Comparison of ENCODE assay signal across 19 cellular contexts in genomic region chr22:37565830-37566229, GRCh38. TPM values are rescaled to one million over a fixed set of nuclear protein-coding genes. Genes with fewer than 3 reads are reported as not detected.
A peak's percentile ranks its signal among the peaks of the same experiment; 100 is the strongest.
DNase-seq lines count a peak whose midpoint lies in the region; ATAC-seq, FAIRE-seq and TF ChIP-seq lines count a peak whose summit lies in the region.
"Had no signal": no experiment of that assay in that cellular context is flagged by ENCODE, and none has a peak within 500 bp of the region (broad histone marks: within the 10 kb centered on the region; RNA-seq: fewer than 3 reads in every experiment).

No MANE protein-coding gene starts in this region.

- no peak for FAIRE-seq in HepG2 (lab: Jason Lieb, UNC)
- FAIRE-seq: endometrium, K562, small intestine had no signal

- H3K4me2 ChIP-seq in HepG2 (ENCODE audit: low read depth, low read length), result no peak overlapping the region
- H3K4me2 ChIP-seq in neuronal stem cell (ENCODE audit: insufficient read depth, low read length, poor library complexity, severe bottlenecking), result no peak overlapping the region

- DNase-seq in HepG2 (ENCODE audit: low spot score) (no peak), coronary artery (ENCODE audit: low spot score) (no peak), neuronal stem cell (ENCODE audit: low spot score) (no peak), vagina (ENCODE audit: extremely low spot score in 2 of 2) (no peak), iPS-NIHi11 (ENCODE audit: low spot score) (no peak), NCI-H2171 treated with DMSO at 0.1 percent for 48 hours (lab: John Stamatoyannopoulos, UW) (no peak)
- DNase-seq: kidney glomerular epithelial cell, NCI-H146, OCI-M1, small intestine, SW 1271 had no signal

- H3K4me1 ChIP-seq in liver (ENCODE audit: control insufficient read depth in 4 of 4, insufficient read depth in 4 of 4, low read length in 3 of 4), result peaks cover 34 to 87% (median 77%) of the 10 kb centered on the region in 4 donors
- peaks cover 90% of the 10 kb centered on the region for H3K4me1 ChIP-seq in HepG2 (ENCODE audit: insufficient read depth, low read length)
- H3K4me1 ChIP-seq in neuronal stem cell (ENCODE audit: control insufficient read depth in 2 of 2, insufficient read depth in 1 of 2, low read depth in 1 of 2, low read length in 2 of 2), result peaks cover 13 to 21% of the 10 kb centered on the region in 2 donors
- H3K4me1 ChIP-seq in vagina, result peaks cover 97% of the 10 kb centered on the region

- H2AFZ ChIP-seq in HepG2 (ENCODE audit: low read length) (no peak overlapping the region), neuronal stem cell (ENCODE audit: low read length) (no peak overlapping the region)

- no peak overlapping the region for H2BK5ac ChIP-seq in neuronal stem cell (ENCODE audit: low read length)

- no peak overlapping the region for H3K9ac ChIP-seq in liver (ENCODE audit: low read depth in 1 of 2, low read length in 2 of 2)
- H3K9ac ChIP-seq in HepG2 (ENCODE audit: insufficient read depth, low read depth, low read length), result no peak overlapping the region
- H3K9ac ChIP-seq in neuronal stem cell (ENCODE audit: low read depth, low read length, poor library complexity), result no peak overlapping the region

- H4K8ac ChIP-seq in neuronal stem cell (ENCODE audit: low read depth, low read length), result no peak overlapping the region

- H3K23ac ChIP-seq in neuronal stem cell (ENCODE audit: low read depth, low read length, poor library complexity), result peak overlapping the region; percentile 47

- POLR2A ChIA-PET in HepG2 (lab: Yijun Ruan, JAX), result interaction anchor here (0.6 to 17.5 kb wide), 7 partner anchors 9 to 44 kb away, joined by 3 to 976 read pairs (median 3); no protein-coding TSS in a partner anchor

- no peak for TF ChIP-seq EP300 in HepG2 (IDR thresholded peaks at IDR 0.05; ENCODE audit: low read depth in 2 of 2, low read length in 2 of 2)
- TF ChIP-seq EP300 in HepG2 (CRISPR knock-in tag; IDR thresholded peaks at IDR 0.05; ENCODE audit: borderline replicate concordance), result no peak

- CTCF ChIA-PET in HepG2 (lab: Yijun Ruan, JAX; ENCODE audit: low intra/inter-chr PET ratio, low total read pairs), result interaction anchor here (2.5 to 5.4 kb wide), 2 partner anchors 21 to 26 kb away, joined by 24 to 66 read pairs; no protein-coding TSS in a partner anchor

- 54% methylated on average over 17 of the region's 17 CpGs for WGBS in liver
- WGBS in HepG2 (ENCODE audit: low lambda C conversion rate), result 97% methylated on average over 17 of the region's 17 CpGs
- no CpG with 5 or more reads among the region's 17 CpGs for WGBS in neuronal stem cell (ENCODE audit: extremely low coverage in 2 of 2, insufficient read length in 2 of 2, insufficient replicate concordance in 1 of 2), 2 donors

- no peaks in the 10 kb centered on the region for H3K27me3 ChIP-seq in liver (ENCODE audit: control insufficient read depth in 4 of 4, insufficient read depth in 4 of 4, low read length in 3 of 4)
- no peaks in the 10 kb centered on the region; a peak in 1 of 5 replicates for H3K27me3 ChIP-seq in HepG2 (ENCODE audit: control insufficient read depth in 1 of 2, insufficient read depth in 2 of 2, low read length in 2 of 2)
- peaks cover 0 to 11% (median 0%) of the 10 kb centered on the region in 3 experiments for H3K27me3 ChIP-seq in neuronal stem cell (ENCODE audit: control insufficient read depth in 3 of 3, insufficient read depth in 3 of 3, low read depth in 1 of 3, low read length in 3 of 3)
- no peaks in the 10 kb centered on the region for H3K27me3 ChIP-seq in vagina

- no peak overlapping the region for H3K4ac ChIP-seq in neuronal stem cell (ENCODE audit: low read length)

- H3K18ac ChIP-seq in neuronal stem cell (ENCODE audit: low read length), result no peak overlapping the region

- no peak overlapping the region for H4K91ac ChIP-seq in neuronal stem cell (ENCODE audit: low read depth, low read length, poor library complexity)

- intact Hi-C loops in HepG2 (cut with micrococcal nuclease; ENCODE audit: unreplicated experiment), result no loop called here
- intact Hi-C loops in vagina (cut with DNase I), result no loop called here

- peaks cover 56% of the 10 kb centered on the region for H3K79me2 ChIP-seq in HepG2 (ENCODE audit: insufficient read depth, low read length)

- H3K36me3 ChIP-seq in liver (ENCODE audit: control insufficient read depth in 4 of 4, insufficient read depth in 3 of 4, low read depth in 1 of 4, low read length in 3 of 4), result peaks cover 3 to 14% (median 7%) of the 10 kb centered on the region in 4 donors
- H3K36me3 ChIP-seq in HepG2 (replicated peaks in 1 of 2; ENCODE audit: control insufficient read depth in 1 of 2, insufficient read depth in 2 of 2, low read length in 2 of 2), result peaks cover 12 to 34% of the 10 kb centered on the region in 2 experiments
- peaks cover 5 to 58% of the 10 kb centered on the region in 2 donors for H3K36me3 ChIP-seq in neuronal stem cell (replicated peaks in 1 of 2; ENCODE audit: control insufficient read depth in 2 of 2, insufficient read depth in 2 of 2, low read length in 2 of 2)
- peaks cover 0 to 34% of the 10 kb centered on the region in 2 donors for H3K36me3 ChIP-seq in vagina

- H2BK120ac ChIP-seq in neuronal stem cell (ENCODE audit: low read depth, low read length), result no peak overlapping the region

- no peak overlapping the region for H2BK15ac ChIP-seq in neuronal stem cell (ENCODE audit: low read length)

- no peak overlapping the region for H2AK5ac ChIP-seq in neuronal stem cell (ENCODE audit: low read depth, low read length)

- no peak for TF ChIP-seq CTCF in liver (IDR thresholded peaks at IDR 0.05; ENCODE audit: low read depth, low read length, missing input control)
- no peak for TF ChIP-seq CTCF in HepG2 (CRISPR knock-in tag; IDR thresholded peaks at IDR 0.05)
- TF ChIP-seq CTCF in coronary artery (IDR thresholded peaks at IDR 0.05), result no peak
- TF ChIP-seq CTCF in vagina (IDR thresholded peaks at IDR 0.05), result no peak

- in situ Hi-C loops in HepG2 (cut with HindIII; ENCODE audit: extremely low pct_ligation_motif_present, low pct_unique_long_range_greater_than_20kb), result no loop called here

- H3K14ac ChIP-seq in neuronal stem cell (ENCODE audit: low read length), result no peak overlapping the region

- peaks cover 7% of the 10 kb centered on the region for H3K79me1 ChIP-seq in neuronal stem cell (ENCODE audit: low read depth, low read length)

- H4K20me1 ChIP-seq in HepG2 (ENCODE audit: insufficient read depth, low read length), result peaks cover 42% of the 10 kb centered on the region

- TF ChIP-seq POLR2A in HepG2 (IDR thresholded peaks at IDR 0.05; ENCODE audit: insufficient read depth in 1 of 2, low read depth in 2 of 2, low read length in 2 of 2) (no peak), vagina (IDR thresholded peaks at IDR 0.05) (no peak)

- TF ChIP-seq RAD21 in liver (IDR thresholded peaks at IDR 0.05) (no peak), HepG2 (CRISPR knock-in tag; IDR thresholded peaks at IDR 0.05) (no peak)

- peak overlapping the region; percentile 56 to 74 for H3K27ac ChIP-seq in liver (ENCODE audit: low read depth in 1 of 2, low read length in 2 of 2)
- no peak overlapping the region for H3K27ac ChIP-seq in HepG2 (ENCODE audit: extremely low read length, insufficient read depth, low read length)
- H3K27ac ChIP-seq in coronary artery, result peak overlapping the region; percentile 65 to 85
- no peak overlapping the region for H3K27ac ChIP-seq in neuronal stem cell (replicated peaks; ENCODE audit: low read length)
- H3K27ac ChIP-seq in vagina, result peak overlapping the region; percentile 77

- no TSS peak for BruUV-seq in HepG2 (replicated peaks; lab: Mats Ljungman, UMichigan)

- H2BK12ac ChIP-seq in neuronal stem cell (ENCODE audit: low read length), result no peak overlapping the region

- H3K4me3 ChIP-seq in liver (ENCODE audit: low read depth in 1 of 3, low read length in 3 of 3) (no peak overlapping the region), HepG2 (replicated peaks in 1 of 3; ENCODE audit: insufficient read depth in 1 of 3, low read depth in 2 of 3, low read length in 3 of 3) (no peak overlapping the region), coronary artery (peak overlapping the region; percentile 33), neuronal stem cell (ENCODE audit: low read length in 2 of 2) (no peak overlapping the region), vagina (no peak overlapping the region)
- H3K4me3 ChIP-seq: K562 had no signal

- H3K9me3 ChIP-seq in liver (ENCODE audit: control insufficient read depth in 4 of 4, low read length in 3 of 4) (no peaks in the 10 kb centered on the region), HepG2 (ENCODE audit: low read length) (no peaks in the 10 kb centered on the region), neuronal stem cell (replicated peaks in 1 of 2; ENCODE audit: control insufficient read depth in 2 of 2, insufficient read depth in 1 of 2, low read depth in 1 of 2, low read length in 2 of 2) (no peaks in the 10 kb centered on the region), vagina (no peaks in the 10 kb centered on the region)

- ATAC-seq in HepG2 (no peak), HG02938 (IDR thresholded peaks at IDR 0.05; ENCODE audit: unreplicated experiment) (no peak)
- ATAC-seq: K562 had no signal

RNA-seq across cellular contexts. Expression of gene CDC42EP1, which starts 5.5 kb away (rescaled TPM):
- total RNA-seq in liver, result 10 to 100 TPM; 10.2 to 18.8 TPM
- 10 to 100 TPM; 43.6 to 66.6 TPM for polyA plus RNA-seq in liver
- total RNA-seq in HepG2 (2016; rRNA removed; fragmentation: Illumina TruSeq; extraction: Trizol), result 25.4 and 29.5 TPM in 2 replicates
- total RNA-seq in HepG2 (2016; cell fraction: cytosol; rRNA removed; fragmentation: Illumina TruSeq; extraction: Trizol; ENCODE audit: low read depth), result 19.5 and 29.1 TPM in 2 replicates
- 20.9 and 29.7 TPM in 2 replicates for total RNA-seq in HepG2 (2016; cell fraction: insoluble cytoplasmic fraction; rRNA removed; fragmentation: Illumina TruSeq; extraction: Trizol)
- 44.9 and 63.7 TPM in 2 replicates for total RNA-seq in HepG2 (2016; cell fraction: membrane; rRNA removed; fragmentation: Illumina TruSeq; extraction: Trizol)
- total RNA-seq in HepG2 (2016; cell fraction: nucleus; rRNA removed; fragmentation: Illumina TruSeq; extraction: Trizol), result 15.7 and 18.6 TPM in 2 replicates
- polyA plus RNA-seq in HepG2 (2011; rRNA removed), result 17.1 and 26.7 TPM in 2 replicates
- 13.8 and 17.6 TPM in 2 replicates for polyA plus RNA-seq in HepG2 (2011; cell fraction: cytosol; rRNA removed)
- 37.8 and 38.3 TPM in 2 replicates for polyA plus RNA-seq in HepG2 (2011; cell fraction: nucleus; rRNA removed)
- polyA plus RNA-seq in HepG2 (2012), result 45.1 and 72.3 TPM in 2 replicates
- 49.0 and 73.1 TPM in 2 replicates for polyA plus RNA-seq in HepG2 (2016; cell fraction: cytosol; fragmentation: Illumina TruSeq; extraction: Trizol; ENCODE audit: low read depth)
- polyA plus RNA-seq in HepG2 (2016; cell fraction: insoluble cytoplasmic fraction; fragmentation: Illumina TruSeq; extraction: Trizol; ENCODE audit: low read depth), result 53.9 and 76.0 TPM in 2 replicates
- 99.7 and 119 TPM in 2 replicates for polyA plus RNA-seq in HepG2 (2016; cell fraction: membrane; fragmentation: Illumina TruSeq; extraction: Trizol; ENCODE audit: low read depth)
- 54.3 and 56.0 TPM in 2 replicates for polyA plus RNA-seq in HepG2 (2016; cell fraction: nucleus; fragmentation: Illumina TruSeq; extraction: Trizol; ENCODE audit: insufficient read depth, low read depth)
- 12.0 and 24.2 TPM in 2 replicates for polyA minus RNA-seq in HepG2 (2011; rRNA and poly(A)+ RNA removed; ENCODE audit: low replicate concordance)
- polyA minus RNA-seq in HepG2 (2011; cell fraction: cytosol; rRNA and poly(A)+ RNA removed), result 20.7 and 21.6 TPM in 2 replicates
- 12.2 and 15.4 TPM in 2 replicates for polyA minus RNA-seq in HepG2 (2011; cell fraction: nucleus; rRNA and poly(A)+ RNA removed)
- polyA plus RNA-seq in neuronal stem cell (2013, experiment 1 of 2), result 16.9 TPM
- polyA plus RNA-seq in neuronal stem cell (2013, experiment 2 of 2), result 16.2 TPM
- 46.2 TPM for total RNA-seq in vagina

RNA-seq across cellular contexts. Expression of gene LGALS2, which starts 14.1 kb away (rescaled TPM):
- total RNA-seq in liver, result 1 to 10 TPM in 1 of 2 donors, under 1 TPM in 1; 0.33 to 3.4 TPM
- polyA plus RNA-seq in liver, result 1 to 10 TPM in 1 of 2 donors, under 1 TPM in 1; 0.81 to 2.3 TPM
- 43.4 and 56.0 TPM in 2 replicates for total RNA-seq in HepG2 (2016; rRNA removed; fragmentation: Illumina TruSeq; extraction: Trizol)
- 30.8 and 33.0 TPM in 2 replicates for total RNA-seq in HepG2 (2016; cell fraction: cytosol; rRNA removed; fragmentation: Illumina TruSeq; extraction: Trizol; ENCODE audit: low read depth)
- 39.7 and 64.4 TPM in 2 replicates for total RNA-seq in HepG2 (2016; cell fraction: insoluble cytoplasmic fraction; rRNA removed; fragmentation: Illumina TruSeq; extraction: Trizol)
- 19.3 and 21.2 TPM in 2 replicates for total RNA-seq in HepG2 (2016; cell fraction: membrane; rRNA removed; fragmentation: Illumina TruSeq; extraction: Trizol)
- total RNA-seq in HepG2 (2016; cell fraction: nucleus; rRNA removed; fragmentation: Illumina TruSeq; extraction: Trizol), result 9.7 and 10.9 TPM in 2 replicates
- 32.5 and 56.1 TPM in 2 replicates for polyA plus RNA-seq in HepG2 (2011; rRNA removed)
- 32.1 and 47.7 TPM in 2 replicates for polyA plus RNA-seq in HepG2 (2011; cell fraction: cytosol; rRNA removed)
- polyA plus RNA-seq in HepG2 (2011; cell fraction: nucleus; rRNA removed), result 5.1 and 7.9 TPM in 2 replicates
- polyA plus RNA-seq in HepG2 (2012), result 54.6 and 60.7 TPM in 2 replicates
- polyA plus RNA-seq in HepG2 (2016; cell fraction: cytosol; fragmentation: Illumina TruSeq; extraction: Trizol; ENCODE audit: low read depth), result 30.1 and 38.1 TPM in 2 replicates
- polyA plus RNA-seq in HepG2 (2016; cell fraction: insoluble cytoplasmic fraction; fragmentation: Illumina TruSeq; extraction: Trizol; ENCODE audit: low read depth), result 59.5 and 62.8 TPM in 2 replicates
- 14.5 and 18.2 TPM in 2 replicates for polyA plus RNA-seq in HepG2 (2016; cell fraction: membrane; fragmentation: Illumina TruSeq; extraction: Trizol; ENCODE audit: low read depth)
- 20.3 and 23.8 TPM in 2 replicates for polyA plus RNA-seq in HepG2 (2016; cell fraction: nucleus; fragmentation: Illumina TruSeq; extraction: Trizol; ENCODE audit: insufficient read depth, low read depth)
- 3.2 TPM in 1 of 2 replicates, not detected in the other for polyA minus RNA-seq in HepG2 (2011; rRNA and poly(A)+ RNA removed; ENCODE audit: low replicate concordance)
- 2.0 TPM in 2 replicates for polyA minus RNA-seq in HepG2 (2011; cell fraction: cytosol; rRNA and poly(A)+ RNA removed)
- 1.9 TPM in 1 of 2 replicates, not detected in the other for polyA minus RNA-seq in HepG2 (2011; cell fraction: nucleus; rRNA and poly(A)+ RNA removed)
- not detected for polyA plus RNA-seq in neuronal stem cell (2013, experiment 1 of 2)
- polyA plus RNA-seq in neuronal stem cell (2013, experiment 2 of 2), result not detected
- total RNA-seq in vagina, result not detected
- total RNA-seq: activated T-helper 1 cell treated with anti-CD3 and anti-CD28 coated beads, Interleukin-12 subunit alpha, Interleukin-12 subunit beta, Interleukin-2, Interleukin-4 antibody, amounts not matched to agents 30 ng/mL and 10 ng/mL and 1 ng/mL, durations not matched to agents 14 hours and 24 hours and 36 hours; K562; NCI-H460; urinary bladder had no signal
- polyA plus RNA-seq: K562, neural cell had no signal

RNA-seq across cellular contexts. Expression of gene GGA1, which starts 42.8 kb away (rescaled TPM):
- total RNA-seq in liver (10 to 100 TPM; 17.4 to 26.4 TPM), HepG2 (2016; rRNA removed; fragmentation: Illumina TruSeq; extraction: Trizol) (16.0 and 29.1 TPM in 2 replicates), vagina (45.7 TPM)
- polyA plus RNA-seq in liver (10 to 100 TPM; 15.1 to 18.2 TPM), HepG2 (2011; rRNA removed) (87.2 and 103 TPM in 2 replicates)
- 16.1 and 18.1 TPM in 2 replicates for total RNA-seq in HepG2 (2016; cell fraction: cytosol; rRNA removed; fragmentation: Illumina TruSeq; extraction: Trizol; ENCODE audit: low read depth)
- 13.7 and 32.9 TPM in 2 replicates for total RNA-seq in HepG2 (2016; cell fraction: insoluble cytoplasmic fraction; rRNA removed; fragmentation: Illumina TruSeq; extraction: Trizol)
- 22.2 and 24.3 TPM in 2 replicates for total RNA-seq in HepG2 (2016; cell fraction: membrane; rRNA removed; fragmentation: Illumina TruSeq; extraction: Trizol)
- 34.3 and 44.4 TPM in 2 replicates for total RNA-seq in HepG2 (2016; cell fraction: nucleus; rRNA removed; fragmentation: Illumina TruSeq; extraction: Trizol)
- polyA plus RNA-seq in HepG2 (2011; cell fraction: cytosol; rRNA removed), result 22.6 and 34.6 TPM in 2 replicates
- 436 and 489 TPM in 2 replicates for polyA plus RNA-seq in HepG2 (2011; cell fraction: nucleus; rRNA removed)
- 51.1 and 57.0 TPM in 2 replicates for polyA plus RNA-seq in HepG2 (2012)
- polyA plus RNA-seq in HepG2 (2016; cell fraction: cytosol; fragmentation: Illumina TruSeq; extraction: Trizol; ENCODE audit: low read depth), result 4.7 and 5.0 TPM in 2 replicates
- 13.0 and 17.9 TPM in 2 replicates for polyA plus RNA-seq in HepG2 (2016; cell fraction: insoluble cytoplasmic fraction; fragmentation: Illumina TruSeq; extraction: Trizol; ENCODE audit: low read depth)
- 11.4 and 12.2 TPM in 2 replicates for polyA plus RNA-seq in HepG2 (2016; cell fraction: membrane; fragmentation: Illumina TruSeq; extraction: Trizol; ENCODE audit: low read depth)
- 138 and 147 TPM in 2 replicates for polyA plus RNA-seq in HepG2 (2016; cell fraction: nucleus; fragmentation: Illumina TruSeq; extraction: Trizol; ENCODE audit: insufficient read depth, low read depth)
- 31.3 and 75.9 TPM in 2 replicates for polyA minus RNA-seq in HepG2 (2011; rRNA and poly(A)+ RNA removed; ENCODE audit: low replicate concordance)
- 15.5 and 19.6 TPM in 2 replicates for polyA minus RNA-seq in HepG2 (2011; cell fraction: cytosol; rRNA and poly(A)+ RNA removed)
- polyA minus RNA-seq in HepG2 (2011; cell fraction: nucleus; rRNA and poly(A)+ RNA removed), result 83.2 and 84.5 TPM in 2 replicates
- 32.1 TPM for polyA plus RNA-seq in neuronal stem cell (2013, experiment 1 of 2)
- 31.4 TPM for polyA plus RNA-seq in neuronal stem cell (2013, experiment 2 of 2)

RNA-seq across cellular contexts. Expression of gene CARD10, which starts 46.6 kb away (rescaled TPM):
- total RNA-seq in liver (1 to 10 TPM; 7.8 to 8.9 TPM), HepG2 (2016; rRNA removed; fragmentation: Illumina TruSeq; extraction: Trizol) (28.9 and 35.2 TPM in 2 replicates), vagina (11.0 TPM)
- polyA plus RNA-seq in liver (10 to 100 TPM in 1 of 2 donors, 1 to 10 TPM in 1; 7.9 to 14.0 TPM), HepG2 (2011; rRNA removed) (55.8 and 92.3 TPM in 2 replicates)
- 3.9 and 4.1 TPM in 2 replicates for total RNA-seq in HepG2 (2016; cell fraction: cytosol; rRNA removed; fragmentation: Illumina TruSeq; extraction: Trizol; ENCODE audit: low read depth)
- total RNA-seq in HepG2 (2016; cell fraction: insoluble cytoplasmic fraction; rRNA removed; fragmentation: Illumina TruSeq; extraction: Trizol), result 24.8 and 36.0 TPM in 2 replicates
- total RNA-seq in HepG2 (2016; cell fraction: membrane; rRNA removed; fragmentation: Illumina TruSeq; extraction: Trizol), result 11.9 and 12.5 TPM in 2 replicates
- total RNA-seq in HepG2 (2016; cell fraction: nucleus; rRNA removed; fragmentation: Illumina TruSeq; extraction: Trizol), result 17.8 and 21.3 TPM in 2 replicates
- 52.6 and 75.1 TPM in 2 replicates for polyA plus RNA-seq in HepG2 (2011; cell fraction: cytosol; rRNA removed)
- 203 and 227 TPM in 2 replicates for polyA plus RNA-seq in HepG2 (2011; cell fraction: nucleus; rRNA removed)
- polyA plus RNA-seq in HepG2 (2012), result 46.8 and 57.2 TPM in 2 replicates
- polyA plus RNA-seq in HepG2 (2016; cell fraction: cytosol; fragmentation: Illumina TruSeq; extraction: Trizol; ENCODE audit: low read depth), result 3.0 TPM in 2 replicates
- polyA plus RNA-seq in HepG2 (2016; cell fraction: insoluble cytoplasmic fraction; fragmentation: Illumina TruSeq; extraction: Trizol; ENCODE audit: low read depth), result 28.5 and 30.3 TPM in 2 replicates
- polyA plus RNA-seq in HepG2 (2016; cell fraction: membrane; fragmentation: Illumina TruSeq; extraction: Trizol; ENCODE audit: low read depth), result 9.1 and 9.4 TPM in 2 replicates
- polyA plus RNA-seq in HepG2 (2016; cell fraction: nucleus; fragmentation: Illumina TruSeq; extraction: Trizol; ENCODE audit: insufficient read depth, low read depth), result 42.1 and 44.8 TPM in 2 replicates
- 15.9 and 164 TPM in 2 replicates for polyA minus RNA-seq in HepG2 (2011; rRNA and poly(A)+ RNA removed; ENCODE audit: low replicate concordance)
- 61.5 and 72.6 TPM in 2 replicates for polyA minus RNA-seq in HepG2 (2011; cell fraction: cytosol; rRNA and poly(A)+ RNA removed)
- polyA minus RNA-seq in HepG2 (2011; cell fraction: nucleus; rRNA and poly(A)+ RNA removed), result 31.9 and 42.5 TPM in 2 replicates
- polyA plus RNA-seq in neuronal stem cell (2013, experiment 1 of 2), result 4.2 TPM
- polyA plus RNA-seq in neuronal stem cell (2013, experiment 2 of 2), result 4.3 TPM
- total RNA-seq: activated T-helper 1 cell treated with anti-CD3 and anti-CD28 coated beads, Interleukin-12 subunit alpha, Interleukin-12 subunit beta, Interleukin-2, Interleukin-4 antibody, amounts not matched to agents 30 ng/mL and 10 ng/mL and 1 ng/mL, durations not matched to agents 14 hours and 24 hours and 36 hours had no signal

Comparison
In these comparisons a context has a peak if more than half of its experiments do, and no peak if none do; other contexts are left out.
1. H3K27ac ChIP-seq: peak in liver (2 of 2), coronary artery (2 of 2) and vagina (single experiment); none in HepG2 (single experiment) and neuronal stem cell (single experiment).